Comparison of ENCODE assay signal across 14 cellular contexts in genomic region chr14:37056473-37056872, GRCh38.
DNase-seq lines count a peak whose midpoint lies in the region; TF ChIP-seq lines count a peak whose summit lies in the region.
"Had no signal": no experiment of that assay in that cellular context is flagged by ENCODE, and none has a peak within 500 bp of the region (broad histone marks: within the 10 kb centered on the region; RNA-seq: fewer than 3 reads in every experiment).

No MANE protein-coding gene starts in this region.

- POLR2A ChIA-PET in A673 (lab: Charles Lee; ENCODE audit: low non-redundant PET) (no interaction called here), HEK293T (lab: Yijun Ruan, JAX) (no interaction called here)

- TF ChIP-seq POLR2A in suprapubic skin (IDR thresholded peaks at IDR 0.05) = no peak

- H3K4me1 ChIP-seq in A673 (ENCODE audit: insufficient read depth, low read length, poor library complexity, severe bottlenecking) (no peaks in the 10 kb centered on the region), suprapubic skin (no peaks in the 10 kb centered on the region)

- intact Hi-C loops in A673 (cut with micrococcal nuclease; ENCODE audit: unreplicated experiment) (no loop called here), posterior cingulate gyrus (cut with DNase I) (no loop called here), cardiac septum (cut with DNase I) (no loop called here)

- H3K36me3 ChIP-seq in A673 (ENCODE audit: insufficient read depth, low read length, poor library complexity, severe bottlenecking) = no peaks in the 10 kb centered on the region
- no peaks in the 10 kb centered on the region for H3K36me3 ChIP-seq in suprapubic skin

- DNase-seq in A673 (ENCODE audit: low spot score) (peak; percentile 22), HEK293T (ENCODE audit: extremely low spot score) (peak; percentile 56), astrocyte of the hippocampus (ENCODE audit: low read depth, low spot score) (peak; percentile 82), iPS DF 4.7 (ENCODE audit: extremely low read depth, low spot score) (peak; percentile 14), suprapubic skin (ENCODE audit: low spot score in 2 of 2) (no peak), NCI-H128 (lab: John Stamatoyannopoulos, UW; ENCODE audit: unreplicated experiment) (no peak), posterior cingulate gyrus (no peak), cardiac septum (ENCODE audit: low spot score) (no peak)
- DNase-seq: activated CD8-positive, alpha-beta T cell treated with anti-CD3 and anti-CD28 coated beads for 36 hours; amniotic stem cell; DMS 273 treated with DMSO at 0.1 percent for 48 hours; occipital lobe; stimulated activated naive CD8-positive, alpha-beta T cell treated with anti-CD3 and anti-CD28 coated beads, Interleukin-15, amount 100 ng/mL, for 72 hours had no signal

- CTCF ChIA-PET in A673 (lab: Charles Lee) (interaction anchor here (0.7 kb wide), 1 partner anchor 400 kb away, joined by 5 read pairs; no protein-coding TSS in a partner anchor), HEK293T (lab: Yijun Ruan, JAX) (no interaction called here)

- H3K9me3 ChIP-seq in A673 (ENCODE audit: low read depth, low read length, poor library complexity, severe bottlenecking) = no peaks in the 10 kb centered on the region
- H3K9me3 ChIP-seq in suprapubic skin = no peaks in the 10 kb centered on the region

- BruUV-seq in A673 (replicated peaks; lab: Mats Ljungman, UMichigan) = no TSS peak

- H3K4me3 ChIP-seq in A673 (ENCODE audit: low read depth, low read length, poor library complexity, severe bottlenecking) (no peak overlapping the region), suprapubic skin (no peak overlapping the region)
- H3K4me3 ChIP-seq: smooth muscle cell had no signal

- H3K27me3 ChIP-seq in A673 (replicated peaks; ENCODE audit: insufficient read depth, low read depth, low read length, poor library complexity) (no peaks in the 10 kb centered on the region), suprapubic skin (no peaks in the 10 kb centered on the region)

- no peak for TF ChIP-seq CTCF in A673 (conservative IDR thresholded peaks at IDR 0.05; ENCODE audit: low read depth, low read length)
- TF ChIP-seq CTCF in suprapubic skin (IDR thresholded peaks at IDR 0.05) = no peak

- WGBS in suprapubic skin = 76% methylated on average over 3 of the region's 3 CpGs

- no peak for TF ChIP-seq EP300 in suprapubic skin (IDR thresholded peaks at IDR 0.05)

- H3K27ac ChIP-seq in A673 (ENCODE audit: low read depth, low read length, poor library complexity, severe bottlenecking) (no peak overlapping the region), suprapubic skin (no peak overlapping the region)

TF ChIP-seq in HEK293T, 16 proteins besides CTCF, POLR2A, EP300 and RAD21:
- no peak for TF ChIP-seq TARDBP (IDR thresholded peaks at IDR 0.05)
- TF ChIP-seq L3MBTL2 (conservative IDR thresholded peaks at IDR 0.05) = no peak
- peak; percentile 58 for TF ChIP-seq PKNOX1 (IDR thresholded peaks at IDR 0.05)
- TF ChIP-seq ARNT (IDR thresholded peaks at IDR 0.05) = no peak
- TF ChIP-seq CTBP1 (IDR thresholded peaks at IDR 0.05; ENCODE audit: borderline replicate concordance) = no peak

Comparison
In these comparisons a context has a peak if more than half of its experiments do, and no peak if none do; other contexts are left out.
1. DNase-seq: peak in A673 (single experiment), HEK293T (single experiment), astrocyte of the hippocampus (single experiment) and iPS DF 4.7 (single experiment); none in suprapubic skin (0 of 2), NCI-H128 (single experiment), posterior cingulate gyrus (0 of 10) and cardiac septum (single experiment).